ENCODE assay signal across 1 cellular context in genomic region chr17:21090889-21091618, GRCh38.
TF ChIP-seq lines count a peak whose summit lies in the region.

No MANE protein-coding gene starts in this region.

TF ChIP-seq in GM23338, 12 proteins besides CTCF, POLR2A, EP300 and RAD21:
- TF ChIP-seq ZNF462 (CRISPR knock-in tag; IDR thresholded peaks at IDR 0.05) (no peak), STAT1 (IDR thresholded peaks at IDR 0.05; ENCODE audit: unreplicated experiment) (no peak), POLR2AphosphoS5 (IDR thresholded peaks at IDR 0.05; ENCODE audit: low read depth) (no peak), ETS1 (IDR thresholded peaks at IDR 0.05) (no peak), EZH2phosphoT487 (IDR thresholded peaks at IDR 0.05; ENCODE audit: unreplicated experiment) (no peak), CREB1 (CRISPR knock-in tag; IDR thresholded peaks at IDR 0.05; ENCODE audit: low read depth) (no peak), ZNF331 (CRISPR knock-in tag; IDR thresholded peaks at IDR 0.05; ENCODE audit: low read depth) (no peak), NANOG (IDR thresholded peaks at IDR 0.05; ENCODE audit: borderline replicate concordance) (no peak), ZNF114 (CRISPR knock-in tag; IDR thresholded peaks at IDR 0.05) (no peak), REST (IDR thresholded peaks at IDR 0.05; ENCODE audit: unreplicated experiment) (no peak), EZH2 (IDR thresholded peaks at IDR 0.05; ENCODE audit: low read depth, unreplicated experiment) (no peak), JUNB (IDR thresholded peaks at IDR 0.05; ENCODE audit: unreplicated experiment) (no peak)
